ENCODE assay signal across 7 cellular contexts in genomic region chrX:111867236-111867635, GRCh38. TPM values are rescaled to one million over a fixed set of nuclear protein-coding genes. Genes with fewer than 3 reads are reported as not detected.
"Had no signal": no experiment of that assay in that cellular context is flagged by ENCODE, and none has a peak within 500 bp of the region (broad histone marks: within the 10 kb centered on the region; RNA-seq: fewer than 3 reads in every experiment).

No MANE protein-coding gene starts in this region.

- H3K9ac ChIP-seq: GM23248 had no signal

- H2AFZ ChIP-seq: GM23248 had no signal

- DNase-seq: GM23248, GOT3, H7, HCEC 1CT, IMR-90 had no signal

- H3K4me3 ChIP-seq: GM23248 had no signal

- H3K27ac ChIP-seq: GM23248 had no signal

- FAIRE-seq: HTR-8/SVneo had no signal

RNA-seq across cellular contexts. Expression of gene TRPC5OS, which starts 8.7 kb away (rescaled TPM):
- total RNA-seq: GM23248, HT-29, IMR-90 had no signal
